In the genomic region with DNA sequence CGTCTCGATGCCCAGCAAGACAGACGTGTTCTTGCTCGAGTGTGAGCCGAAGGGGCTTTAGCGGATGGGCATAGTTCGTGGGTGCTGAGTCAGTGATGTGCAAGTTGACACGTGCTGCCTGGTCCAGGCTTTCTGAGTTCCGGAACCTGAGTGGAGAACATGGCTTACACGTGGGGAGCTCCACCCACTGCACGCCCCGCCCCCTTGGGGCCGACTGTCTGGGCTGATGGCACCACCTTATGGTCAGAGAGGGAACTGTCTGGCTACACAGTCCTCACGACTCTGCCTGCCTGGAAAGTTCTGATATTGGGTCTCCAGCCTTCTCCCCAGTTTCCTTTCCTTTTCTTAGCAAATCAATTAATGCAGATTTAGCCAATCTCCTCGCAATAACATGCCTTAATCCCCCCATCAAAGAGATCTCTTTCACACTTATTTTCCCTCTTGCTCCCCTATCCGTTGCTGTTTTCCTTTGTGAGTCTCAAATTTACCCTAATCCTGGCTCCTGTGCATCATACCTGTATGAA, we compare ENCODE assay signal across 1 cellular context.
A peak's percentile ranks its signal among the peaks of the same experiment; 100 is the strongest.
TF ChIP-seq lines count a peak whose summit lies in the region.

No MANE protein-coding gene starts in this region.

TF ChIP-seq in HepG2, 621 proteins besides CTCF, POLR2A, EP300 and RAD21 (continued from another document and continues in another):
- TF ChIP-seq ZNF383 (CRISPR knock-in tag; IDR thresholded peaks at IDR 0.05; ENCODE audit: borderline replicate concordance) = no peak
- no peak for TF ChIP-seq ZNF598 (CRISPR knock-in tag; IDR thresholded peaks at IDR 0.05; ENCODE audit: borderline replicate concordance)
- TF ChIP-seq, protein P1, sequence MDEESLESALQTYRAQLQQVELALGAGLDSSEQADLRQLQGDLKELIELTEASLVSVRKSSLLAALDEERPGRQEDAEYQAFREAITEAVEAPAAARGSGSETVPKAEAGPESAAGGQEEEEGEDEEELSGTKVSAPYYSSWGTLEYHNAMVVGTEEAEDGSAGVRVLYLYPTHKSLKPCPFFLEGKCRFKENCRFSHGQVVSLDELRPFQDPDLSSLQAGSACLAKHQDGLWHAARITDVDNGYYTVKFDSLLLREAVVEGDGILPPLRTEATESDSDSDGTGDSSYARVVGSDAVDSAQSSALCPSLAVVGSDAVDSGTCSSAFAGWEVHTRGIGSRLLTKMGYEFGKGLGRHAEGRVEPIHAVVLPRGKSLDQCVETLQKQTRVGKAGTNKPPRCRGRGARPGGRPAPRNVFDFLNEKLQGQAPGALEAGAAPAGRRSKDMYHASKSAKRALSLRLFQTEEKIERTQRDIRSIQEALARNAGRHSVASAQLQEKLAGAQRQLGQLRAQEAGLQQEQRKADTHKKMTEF (CRISPR knock-in tag; IDR thresholded peaks at IDR 0.05) = peak; percentile 52; the same call in 1 of the 2 replicates
- 0 out of 2 replicates have a peak, but pooled peaks have one; percentile 31 for TF ChIP-seq ZNF430 (CRISPR knock-in tag; IDR thresholded peaks at IDR 0.05)
- TF ChIP-seq LBX2 (CRISPR knock-in tag; IDR thresholded peaks at IDR 0.05; ENCODE audit: borderline replicate concordance) = 0 out of 2 replicates have a peak, but pooled peaks have one; percentile 34
- TF ChIP-seq RFXAP (CRISPR knock-in tag; IDR thresholded peaks at IDR 0.05; ENCODE audit: borderline replicate concordance) = peak; percentile 69; the same call in 1 of the 2 replicates
- TF ChIP-seq ZNF205 (CRISPR knock-in tag; IDR thresholded peaks at IDR 0.05) = 0 out of 2 replicates have a peak, but pooled peaks have one; percentile 40
- peak; percentile 86 for TF ChIP-seq SP5 (CRISPR knock-in tag; IDR thresholded peaks at IDR 0.05; ENCODE audit: borderline replicate concordance, low read depth)
- TF ChIP-seq ZNF207 (IDR thresholded peaks at IDR 0.05; ENCODE audit: borderline replicate concordance) = no peak
- TF ChIP-seq SNAI1 (CRISPR knock-in tag; IDR thresholded peaks at IDR 0.05; ENCODE audit: borderline replicate concordance) = no peak
- no peak for TF ChIP-seq ZNF883 (CRISPR knock-in tag; IDR thresholded peaks at IDR 0.05; ENCODE audit: not compliant biosample characterization)
- no peak for TF ChIP-seq ZBTB7A (CRISPR knock-in tag; IDR thresholded peaks at IDR 0.05)
- peak; percentile 73; the same call in 1 of the 2 replicates for TF ChIP-seq TP53 (CRISPR knock-in tag; conservative IDR thresholded peaks at IDR 0.05)
- no peak for TF ChIP-seq MTF2 (CRISPR knock-in tag; IDR thresholded peaks at IDR 0.05; ENCODE audit: borderline replicate concordance)
- no peak for TF ChIP-seq ZNF713 (CRISPR knock-in tag; IDR thresholded peaks at IDR 0.05)
- TF ChIP-seq SNAPC2 (CRISPR knock-in tag; IDR thresholded peaks at IDR 0.05) = no peak
- TF ChIP-seq TBP (CRISPR knock-in tag; IDR thresholded peaks at IDR 0.05) = no peak
- TF ChIP-seq, protein P2, sequence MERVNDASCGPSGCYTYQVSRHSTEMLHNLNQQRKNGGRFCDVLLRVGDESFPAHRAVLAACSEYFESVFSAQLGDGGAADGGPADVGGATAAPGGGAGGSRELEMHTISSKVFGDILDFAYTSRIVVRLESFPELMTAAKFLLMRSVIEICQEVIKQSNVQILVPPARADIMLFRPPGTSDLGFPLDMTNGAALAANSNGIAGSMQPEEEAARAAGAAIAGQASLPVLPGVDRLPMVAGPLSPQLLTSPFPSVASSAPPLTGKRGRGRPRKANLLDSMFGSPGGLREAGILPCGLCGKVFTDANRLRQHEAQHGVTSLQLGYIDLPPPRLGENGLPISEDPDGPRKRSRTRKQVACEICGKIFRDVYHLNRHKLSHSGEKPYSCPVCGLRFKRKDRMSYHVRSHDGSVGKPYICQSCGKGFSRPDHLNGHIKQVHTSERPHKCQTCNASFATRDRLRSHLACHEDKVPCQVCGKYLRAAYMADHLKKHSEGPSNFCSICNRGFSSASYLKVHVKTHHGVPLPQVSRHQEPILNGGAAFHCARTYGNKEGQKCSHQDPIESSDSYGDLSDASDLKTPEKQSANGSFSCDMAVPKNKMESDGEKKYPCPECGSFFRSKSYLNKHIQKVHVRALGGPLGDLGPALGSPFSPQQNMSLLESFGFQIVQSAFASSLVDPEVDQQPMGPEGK (CRISPR knock-in tag; IDR thresholded peaks at IDR 0.05) = 0 out of 2 replicates have a peak, but pooled peaks have one; percentile 30
- no peak for TF ChIP-seq IKZF4 (CRISPR knock-in tag; IDR thresholded peaks at IDR 0.05; ENCODE audit: borderline replicate concordance, low read depth, not compliant biosample characterization)
- no peak for TF ChIP-seq ZNF639 (CRISPR knock-in tag; conservative IDR thresholded peaks at IDR 0.05)
- no peak for TF ChIP-seq ZFP82 (CRISPR knock-in tag; IDR thresholded peaks at IDR 0.05; ENCODE audit: borderline replicate concordance)
- TF ChIP-seq KDM5B (CRISPR knock-in tag; IDR thresholded peaks at IDR 0.05; ENCODE audit: borderline replicate concordance) = peak; percentile 67; the same call in 1 of the 2 replicates
- TF ChIP-seq CCDC6 (CRISPR knock-in tag; IDR thresholded peaks at IDR 0.05) = peak; percentile 53; the same call in 1 of the 2 replicates
- no peak for TF ChIP-seq NR2F2 (IDR thresholded peaks at IDR 0.05; ENCODE audit: borderline replicate concordance, low read depth)
- TF ChIP-seq ZSCAN22 (CRISPR knock-in tag; IDR thresholded peaks at IDR 0.05) = no peak
- 0 out of 2 replicates have a peak, but pooled peaks have one; percentile 72 for TF ChIP-seq PRMT3 (CRISPR knock-in tag; IDR thresholded peaks at IDR 0.05; ENCODE audit: borderline replicate concordance, low read depth)
- TF ChIP-seq, protein P3, sequence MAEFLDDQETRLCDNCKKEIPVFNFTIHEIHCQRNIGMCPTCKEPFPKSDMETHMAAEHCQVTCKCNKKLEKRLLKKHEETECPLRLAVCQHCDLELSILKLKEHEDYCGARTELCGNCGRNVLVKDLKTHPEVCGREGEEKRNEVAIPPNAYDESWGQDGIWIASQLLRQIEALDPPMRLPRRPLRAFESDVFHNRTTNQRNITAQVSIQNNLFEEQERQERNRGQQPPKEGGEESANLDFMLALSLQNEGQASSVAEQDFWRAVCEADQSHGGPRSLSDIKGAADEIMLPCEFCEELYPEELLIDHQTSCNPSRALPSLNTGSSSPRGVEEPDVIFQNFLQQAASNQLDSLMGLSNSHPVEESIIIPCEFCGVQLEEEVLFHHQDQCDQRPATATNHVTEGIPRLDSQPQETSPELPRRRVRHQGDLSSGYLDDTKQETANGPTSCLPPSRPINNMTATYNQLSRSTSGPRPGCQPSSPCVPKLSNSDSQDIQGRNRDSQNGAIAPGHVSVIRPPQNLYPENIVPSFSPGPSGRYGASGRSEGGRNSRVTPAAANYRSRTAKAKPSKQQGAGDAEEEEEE (CRISPR knock-in tag; IDR thresholded peaks at IDR 0.05; ENCODE audit: borderline replicate concordance) = no peak
- peak; percentile 54; the same call in 1 of the 2 replicates for TF ChIP-seq THAP11 (CRISPR knock-in tag; IDR thresholded peaks at IDR 0.05)
- no peak for TF ChIP-seq MAF1 (CRISPR knock-in tag; IDR thresholded peaks at IDR 0.05; ENCODE audit: borderline replicate concordance)
- TF ChIP-seq, protein P4, sequence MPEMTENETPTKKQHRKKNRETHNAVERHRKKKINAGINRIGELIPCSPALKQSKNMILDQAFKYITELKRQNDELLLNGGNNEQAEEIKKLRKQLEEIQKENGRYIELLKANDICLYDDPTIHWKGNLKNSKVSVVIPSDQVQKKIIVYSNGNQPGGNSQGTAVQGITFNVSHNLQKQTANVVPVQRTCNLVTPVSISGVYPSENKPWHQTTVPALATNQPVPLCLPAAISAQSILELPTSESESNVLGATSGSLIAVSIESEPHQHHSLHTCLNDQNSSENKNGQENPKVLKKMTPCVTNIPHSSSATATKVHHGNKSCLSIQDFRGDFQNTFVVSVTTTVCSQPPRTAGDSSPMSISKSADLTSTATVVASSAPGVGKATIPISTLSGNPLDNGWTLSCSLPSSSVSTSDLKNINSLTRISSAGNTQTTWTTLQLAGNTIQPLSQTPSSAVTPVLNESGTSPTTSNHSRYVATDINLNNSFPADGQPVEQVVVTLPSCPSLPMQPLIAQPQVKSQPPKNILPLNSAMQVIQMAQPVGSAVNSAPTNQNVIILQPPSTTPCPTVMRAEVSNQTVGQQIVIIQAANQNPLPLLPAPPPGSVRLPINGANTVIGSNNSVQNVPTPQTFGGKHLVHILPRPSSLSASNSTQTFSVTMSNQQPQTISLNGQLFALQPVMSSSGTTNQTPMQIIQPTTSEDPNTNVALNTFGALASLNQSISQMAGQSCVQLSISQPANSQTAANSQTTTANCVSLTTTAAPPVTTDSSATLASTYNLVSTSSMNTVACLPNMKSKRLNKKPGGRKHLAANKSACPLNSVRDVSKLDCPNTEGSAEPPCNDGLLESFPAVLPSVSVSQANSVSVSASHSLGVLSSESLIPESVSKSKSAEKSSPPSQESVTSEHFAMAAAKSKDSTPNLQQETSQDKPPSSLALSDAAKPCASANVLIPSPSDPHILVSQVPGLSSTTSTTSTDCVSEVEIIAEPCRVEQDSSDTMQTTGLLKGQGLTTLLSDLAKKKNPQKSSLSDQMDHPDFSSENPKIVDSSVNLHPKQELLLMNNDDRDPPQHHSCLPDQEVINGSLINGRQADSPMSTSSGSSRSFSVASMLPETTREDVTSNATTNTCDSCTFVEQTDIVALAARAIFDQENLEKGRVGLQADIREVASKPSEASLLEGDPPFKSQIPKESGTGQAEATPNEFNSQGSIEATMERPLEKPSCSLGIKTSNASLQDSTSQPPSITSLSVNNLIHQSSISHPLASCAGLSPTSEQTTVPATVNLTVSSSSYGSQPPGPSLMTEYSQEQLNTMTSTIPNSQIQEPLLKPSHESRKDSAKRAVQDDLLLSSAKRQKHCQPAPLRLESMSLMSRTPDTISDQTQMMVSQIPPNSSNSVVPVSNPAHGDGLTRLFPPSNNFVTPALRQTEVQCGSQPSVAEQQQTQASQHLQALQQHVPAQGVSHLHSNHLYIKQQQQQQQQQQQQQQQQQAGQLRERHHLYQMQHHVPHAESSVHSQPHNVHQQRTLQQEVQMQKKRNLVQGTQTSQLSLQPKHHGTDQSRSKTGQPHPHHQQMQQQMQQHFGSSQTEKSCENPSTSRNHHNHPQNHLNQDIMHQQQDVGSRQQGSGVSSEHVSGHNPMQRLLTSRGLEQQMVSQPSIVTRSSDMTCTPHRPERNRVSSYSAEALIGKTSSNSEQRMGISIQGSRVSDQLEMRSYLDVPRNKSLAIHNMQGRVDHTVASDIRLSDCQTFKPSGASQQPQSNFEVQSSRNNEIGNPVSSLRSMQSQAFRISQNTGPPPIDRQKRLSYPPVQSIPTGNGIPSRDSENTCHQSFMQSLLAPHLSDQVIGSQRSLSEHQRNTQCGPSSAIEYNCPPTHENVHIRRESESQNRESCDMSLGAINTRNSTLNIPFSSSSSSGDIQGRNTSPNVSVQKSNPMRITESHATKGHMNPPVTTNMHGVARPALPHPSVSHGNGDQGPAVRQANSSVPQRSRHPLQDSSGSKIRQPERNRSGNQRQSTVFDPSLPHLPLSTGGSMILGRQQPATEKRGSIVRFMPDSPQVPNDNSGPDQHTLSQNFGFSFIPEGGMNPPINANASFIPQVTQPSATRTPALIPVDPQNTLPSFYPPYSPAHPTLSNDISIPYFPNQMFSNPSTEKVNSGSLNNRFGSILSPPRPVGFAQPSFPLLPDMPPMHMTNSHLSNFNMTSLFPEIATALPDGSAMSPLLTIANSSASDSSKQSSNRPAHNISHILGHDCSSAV (CRISPR knock-in tag; IDR thresholded peaks at IDR 0.05; ENCODE audit: borderline replicate concordance) = no peak
- peak; percentile 58 for TF ChIP-seq FOXA3 (CRISPR knock-in tag; IDR thresholded peaks at IDR 0.05)
- TF ChIP-seq RFX3 (CRISPR knock-in tag; IDR thresholded peaks at IDR 0.05) = no peak
- no peak for TF ChIP-seq LCORL (IDR thresholded peaks at IDR 0.05)
- no peak for TF ChIP-seq LCORL (CRISPR knock-in tag; IDR thresholded peaks at IDR 0.05)
- TF ChIP-seq PHB2 (IDR thresholded peaks at IDR 0.05; ENCODE audit: partially characterized antibody) = no peak
- no peak for TF ChIP-seq MIXL1 (CRISPR knock-in tag; IDR thresholded peaks at IDR 0.05)
- TF ChIP-seq MIER2 (CRISPR knock-in tag; IDR thresholded peaks at IDR 0.05) = no peak
- no peak for TF ChIP-seq ZC3H13 (CRISPR knock-in tag; IDR thresholded peaks at IDR 0.05)
- TF ChIP-seq FOXK2 (IDR thresholded peaks at IDR 0.05) = no peak
- TF ChIP-seq, protein P5, sequence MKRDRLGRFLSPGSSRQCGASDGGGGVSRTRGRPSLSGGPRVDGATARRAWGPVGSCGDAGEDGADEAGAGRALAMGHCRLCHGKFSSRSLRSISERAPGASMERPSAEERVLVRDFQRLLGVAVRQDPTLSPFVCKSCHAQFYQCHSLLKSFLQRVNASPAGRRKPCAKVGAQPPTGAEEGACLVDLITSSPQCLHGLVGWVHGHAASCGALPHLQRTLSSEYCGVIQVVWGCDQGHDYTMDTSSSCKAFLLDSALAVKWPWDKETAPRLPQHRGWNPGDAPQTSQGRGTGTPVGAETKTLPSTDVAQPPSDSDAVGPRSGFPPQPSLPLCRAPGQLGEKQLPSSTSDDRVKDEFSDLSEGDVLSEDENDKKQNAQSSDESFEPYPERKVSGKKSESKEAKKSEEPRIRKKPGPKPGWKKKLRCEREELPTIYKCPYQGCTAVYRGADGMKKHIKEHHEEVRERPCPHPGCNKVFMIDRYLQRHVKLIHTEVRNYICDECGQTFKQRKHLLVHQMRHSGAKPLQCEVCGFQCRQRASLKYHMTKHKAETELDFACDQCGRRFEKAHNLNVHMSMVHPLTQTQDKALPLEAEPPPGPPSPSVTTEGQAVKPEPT (CRISPR knock-in tag; IDR thresholded peaks at IDR 0.05; ENCODE audit: low read depth) = no peak
- TF ChIP-seq PRPF4 (IDR thresholded peaks at IDR 0.05; ENCODE audit: low read depth, low read length, poor library complexity, severe bottlenecking) = no peak
- TF ChIP-seq, protein P6, sequence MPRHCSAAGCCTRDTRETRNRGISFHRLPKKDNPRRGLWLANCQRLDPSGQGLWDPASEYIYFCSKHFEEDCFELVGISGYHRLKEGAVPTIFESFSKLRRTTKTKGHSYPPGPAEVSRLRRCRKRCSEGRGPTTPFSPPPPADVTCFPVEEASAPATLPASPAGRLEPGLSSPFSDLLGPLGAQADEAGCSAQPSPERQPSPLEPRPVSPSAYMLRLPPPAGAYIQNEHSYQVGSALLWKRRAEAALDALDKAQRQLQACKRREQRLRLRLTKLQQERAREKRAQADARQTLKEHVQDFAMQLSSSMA (CRISPR knock-in tag; IDR thresholded peaks at IDR 0.05) = no peak
